ENCODE assay signal across 17 cellular contexts in the genomic region with DNA sequence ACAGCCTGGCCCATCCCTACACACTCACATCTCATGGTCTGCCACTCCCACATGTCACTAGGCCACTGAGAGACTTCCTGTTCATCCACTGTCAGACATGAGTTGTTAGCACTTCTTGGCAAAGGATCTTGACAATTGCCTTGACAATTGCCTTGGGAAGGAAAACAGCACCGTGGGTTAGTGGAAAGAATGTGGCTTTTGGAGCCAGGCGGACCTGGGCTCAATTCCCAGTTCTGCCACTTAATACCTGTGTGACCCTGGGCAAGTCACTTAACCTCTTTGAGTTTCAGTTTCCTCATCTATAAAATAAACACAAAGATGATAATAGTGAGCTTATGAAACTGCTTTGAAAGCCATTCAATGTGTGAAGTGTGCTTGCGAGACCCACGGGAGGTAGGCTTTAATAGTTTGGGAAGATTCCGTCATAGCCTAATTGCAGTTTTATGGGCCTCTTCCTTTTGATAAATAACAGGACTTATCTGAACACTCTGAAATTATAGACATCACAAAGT.
A peak's percentile ranks its signal among the peaks of the same experiment; 100 is the strongest.
DNase-seq lines count a peak whose midpoint lies in the region; FAIRE-seq and TF ChIP-seq lines count a peak whose summit lies in the region.
"Had no signal": no experiment of that assay in that cellular context is flagged by ENCODE, and none has a peak within 500 bp of the region (broad histone marks: within the 10 kb centered on the region; RNA-seq: fewer than 3 reads in every experiment).

No MANE protein-coding gene starts in this region.

- no peak overlapping the region for H2BK5ac ChIP-seq in mesendoderm (ENCODE audit: low read length)

- no peaks in the 10 kb centered on the region for H3K79me1 ChIP-seq in mesendoderm (ENCODE audit: low read length)

- no peak overlapping the region for H3K4ac ChIP-seq in mesendoderm (ENCODE audit: low read depth, low read length)

- H3K27me3 ChIP-seq in mesendoderm (ENCODE audit: insufficient read depth, low read length, poor library complexity) (no peaks in the 10 kb centered on the region), spleen (replicated peaks in 1 of 7) (peaks cover 0 to 59% (median 10%) of the 10 kb centered on the region in 7 donors)
- H3K27me3 ChIP-seq: MG63, neutrophil had no signal

- H2AK5ac ChIP-seq in mesendoderm (ENCODE audit: low read length) = no peak overlapping the region

- no peak for TF ChIP-seq CTCF in spleen (IDR thresholded peaks at IDR 0.05 in 8 of 11, conservative IDR thresholded peaks at IDR 0.05 in 3 of 11)

- no peak overlapping the region for H3K4me3 ChIP-seq in mesendoderm (ENCODE audit: low read length)
- no peak overlapping the region for H3K4me3 ChIP-seq in spleen
- H3K4me3 ChIP-seq: MG63, SK-N-MC had no signal

- H3K4me2 ChIP-seq in mesendoderm (ENCODE audit: low read length) = no peak overlapping the region

- no peak overlapping the region for H4K5ac ChIP-seq in mesendoderm (ENCODE audit: low read length)

- H3K27ac ChIP-seq in epithelial cell of prostate = peak overlapping the region; percentile 22
- no peak overlapping the region for H3K27ac ChIP-seq in mesendoderm (ENCODE audit: low read depth, low read length)
- H3K27ac ChIP-seq in spleen = no peak overlapping the region
- H3K27ac ChIP-seq: neutrophil, SK-N-MC had no signal

- no peak overlapping the region for H4K8ac ChIP-seq in mesendoderm (ENCODE audit: low read depth, low read length)

- H3K9me3 ChIP-seq in spleen = no peaks in the 10 kb centered on the region
- H3K9me3 ChIP-seq: MG63, neutrophil had no signal

- H3K36me3 ChIP-seq in mesendoderm (ENCODE audit: control insufficient read depth, insufficient read depth, low read length) (no peaks in the 10 kb centered on the region), spleen (no peaks in the 10 kb centered on the region)
- H3K36me3 ChIP-seq: MG63, neutrophil had no signal

- no peak for FAIRE-seq in GM12891 (lab: Jason Lieb, UNC)
- FAIRE-seq: colon, TTC549 had no signal

- intact Hi-C loops in spleen (cut with DNase I; ENCODE audit: low total_unique reads) = no loop called here

- no peak for TF ChIP-seq POLR2A in spleen (IDR thresholded peaks at IDR 0.05)
- no peak for TF ChIP-seq POLR2A in GM12891 (IDR thresholded peaks at IDR 0.05; ENCODE audit: low read depth, low read length)

- no peak overlapping the region for H3K56ac ChIP-seq in mesendoderm (ENCODE audit: low read length)

- WGBS in mesendoderm (ENCODE audit: extremely low coverage, insufficient coverage, low lambda C conversion rate) = no CpG with 5 or more reads among the region's 5 CpGs
- WGBS in spleen, 5 donors = 50 to 71% (median 62%) methylated on average over 5 of the region's 5 CpGs

- no peak overlapping the region for H2BK15ac ChIP-seq in mesendoderm (replicated peaks; ENCODE audit: low read depth)

- H3K23ac ChIP-seq in mesendoderm (ENCODE audit: low read length) = no peak overlapping the region

- H3K79me2 ChIP-seq in mesendoderm (ENCODE audit: control insufficient read depth, insufficient read depth, low read length) = no peaks in the 10 kb centered on the region

- H3K4me1 ChIP-seq in mesendoderm (ENCODE audit: control insufficient read depth, low read depth, low read length) (no peaks in the 10 kb centered on the region), spleen (peaks cover 0 to 10% (median 0%) of the 10 kb centered on the region in 6 donors)

- in situ Hi-C loops in KBM-7 (cut with MboI; ENCODE audit: low pct_unique_long_range_greater_than_20kb, low sequenced_read_pairs) = no loop called here

- no peak overlapping the region for H3K9ac ChIP-seq in mesendoderm (ENCODE audit: low read length)

- no peak overlapping the region for H2BK120ac ChIP-seq in mesendoderm (ENCODE audit: low read depth, low read length)

- H3K18ac ChIP-seq in mesendoderm (ENCODE audit: low read length) = no peak overlapping the region

- DNase-seq in DMS79 (lab: John Stamatoyannopoulos, UW) (peak; percentile 10), NCI-H2029 treated with DMSO at 0.1 percent for 48 hours (lab: John Stamatoyannopoulos, UW) (peak; percentile 91), epithelial cell of prostate (ENCODE audit: low read depth, low spot score) (peak; percentile 36), mesendoderm (peak; percentile 51), KBM-7 (no peak), T-helper 9 cell (no peak), spleen (no peak), GM12891 (ENCODE audit: insufficient read length, low spot score) (no peak)
- DNase-seq: activated CD4-positive, alpha-beta T cell treated with anti-CD3 and anti-CD28 coated beads, Interleukin-2, amount 10 ng/mL, durations not matched to agents 24 days and 14 days; activated CD8-positive, alpha-beta memory T cell treated with anti-CD3 and anti-CD28 coated beads, Interleukin-2, amount 50 U/mL, for 4 hours; MG63; NCI-H187 treated with DMSO at 0.1 percent for 48 hours; NCI-H69 had no signal

TF ChIP-seq in GM12891, 5 proteins besides CTCF, POLR2A, EP300 and RAD21:
- TF ChIP-seq TAF1 (IDR thresholded peaks at IDR 0.05; ENCODE audit: low read depth, low read length) = no peak
- no peak for TF ChIP-seq PAX5 (IDR thresholded peaks at IDR 0.05; ENCODE audit: insufficient read depth, low read length, severe bottlenecking)
- no peak for TF ChIP-seq SPI1 (IDR thresholded peaks at IDR 0.05; ENCODE audit: low read depth, low read length)
- no peak for TF ChIP-seq POU2F2 (IDR thresholded peaks at IDR 0.05; ENCODE audit: low read depth, low read length)
- no peak for TF ChIP-seq POLR2AphosphoS5 (IDR thresholded peaks at IDR 0.05; ENCODE audit: low read depth, low read length)

Comparison
In these comparisons a context has a peak if more than half of its experiments do, and no peak if none do; other contexts are left out.
1. DNase-seq: peak in DMS79 (single experiment), NCI-H2029 treated with DMSO at 0.1 percent for 48 hours (single experiment), epithelial cell of prostate (single experiment) and mesendoderm (single experiment); none in KBM-7 (single experiment), T-helper 9 cell (single experiment), spleen (single experiment) and GM12891 (single experiment).